In genomic region chr19:45403781-45404556, GRCh38 we compare ENCODE assay signal across 7 cellular contexts. TPM values are rescaled to one million over a fixed set of nuclear protein-coding genes. Genes with fewer than 3 reads are reported as not detected.
DNase-seq lines count a peak whose midpoint lies in the region; ATAC-seq and TF ChIP-seq lines count a peak whose summit lies in the region.

No MANE protein-coding gene starts in this region.

- TF ChIP-seq CTCF in GM12874 (IDR thresholded peaks at IDR 0.05; ENCODE audit: insufficient read depth, low read depth, low read length) (peak; percentile 82), omental fat pad (IDR thresholded peaks at IDR 0.05) (no peak)

- DNase-seq in NCI-H345 (lab: John Stamatoyannopoulos, UW) (peak; percentile 29), omental fat pad (ENCODE audit: low spot score) (peak; percentile 51)
- DNase-seq in activated CD8-positive, alpha-beta memory T cell treated with anti-CD3 and anti-CD28 coated beads, Interleukin-2, amount 50 U/mL, for 4 hours, result peak; percentile 67

- peak; percentile 9 for ATAC-seq in esophagus mucosa
- ATAC-seq in omental fat pad (ENCODE audit: low FRiP score), result no peak
- no peak for ATAC-seq in HG02981 (IDR thresholded peaks at IDR 0.05; ENCODE audit: unreplicated experiment)
- no peak for ATAC-seq in GM18870 (IDR thresholded peaks at IDR 0.05; ENCODE audit: unreplicated experiment)

RNA-seq across cellular contexts. Expression of gene PPP1R13L, which starts 0.9 kb away (rescaled TPM):
- 186 TPM for total RNA-seq in esophagus mucosa
- total RNA-seq in omental fat pad, result 10 to 100 TPM; 13.7 to 20.0 (median 15.6) TPM

RNA-seq across cellular contexts. Expression of gene POLR1G, which starts 2.5 kb away (rescaled TPM):
- total RNA-seq in esophagus mucosa, result 6.5 TPM
- 10 to 100 TPM in 1 of 4 donors, 1 to 10 TPM in 3; 5.2 to 29.8 (median 6.3) TPM for total RNA-seq in omental fat pad

RNA-seq across cellular contexts. Expression of gene ERCC1, which starts 19.7 kb away (rescaled TPM):
- total RNA-seq in esophagus mucosa, result 48.5 TPM
- 10 to 100 TPM; 63.7 to 93.8 (median 76.5) TPM for total RNA-seq in omental fat pad

RNA-seq across cellular contexts. Expression of gene ERCC2, which starts 33.6 kb away (rescaled TPM):
- 10.6 TPM for total RNA-seq in esophagus mucosa
- total RNA-seq in omental fat pad, result 10 to 100 TPM in 1 of 4 donors, 1 to 10 TPM in 3; 7.1 to 11.2 (median 8.4) TPM
